8 cellular contexts compared by ENCODE assay signal in genomic region chr15:64634020-64634419, GRCh38.
DNase-seq lines count a peak whose midpoint lies in the region; ATAC-seq, FAIRE-seq and TF ChIP-seq lines count a peak whose summit lies in the region.

No MANE protein-coding gene starts in this region.

- H4K91ac ChIP-seq in trophoblast cell (ENCODE audit: low read depth, low read length) = no peak overlapping the region

- no peak overlapping the region for H4K12ac ChIP-seq in trophoblast cell (ENCODE audit: low read depth, low read length)

- peaks cover 1% of the 10 kb centered on the region for H3K79me2 ChIP-seq in trophoblast cell (ENCODE audit: control insufficient read depth, insufficient read depth, low read length, poor library complexity)

- no peak for DNase-seq in CD14-positive monocyte (ENCODE audit: low spot score)
- DNase-seq in GM19239 (ENCODE audit: insufficient read length, low spot score) = peak; percentile 45
- DNase-seq in activated CD4-positive, alpha-beta T cell treated with anti-CD3 and anti-CD28 coated beads for 48 hours = peak; percentile 41
- peak; percentile 49 for DNase-seq in kidney epithelial cell (ENCODE audit: low read depth)
- no peak for DNase-seq in trophoblast cell
- no peak for DNase-seq in T1000 (lab: John Stamatoyannopoulos, UW)
- no peak for DNase-seq in Ammon's horn (ENCODE audit: low spot score)

- no peak overlapping the region for H4K8ac ChIP-seq in trophoblast cell (ENCODE audit: low read depth, low read length)

- ATAC-seq in HG03354 (IDR thresholded peaks at IDR 0.05; ENCODE audit: poor library complexity, severe bottlenecking, unreplicated experiment) = peak; percentile 80

- H3K18ac ChIP-seq in trophoblast cell (ENCODE audit: low read length) = no peak overlapping the region

- H3K9ac ChIP-seq in trophoblast cell (ENCODE audit: low read length) = no peak overlapping the region

- peak; percentile 96 for FAIRE-seq in GM19239 (lab: Jason Lieb, UNC)

- peak overlapping the region; percentile 43 to 90 (median 80) for H3K27ac Mint-ChIP-seq in CD14-positive monocyte

- no peak overlapping the region for H3K4me2 ChIP-seq in trophoblast cell (ENCODE audit: low read length)

- peaks cover 0 to 4% (median 2%) of the 10 kb centered on the region in 7 donors for H3K9me3 Mint-ChIP-seq in CD14-positive monocyte

- peaks cover 69% of the 10 kb centered on the region for H3K4me1 Mint-ChIP-seq in CD14-positive monocyte

- no peak overlapping the region for H2AFZ ChIP-seq in trophoblast cell (ENCODE audit: insufficient read depth, low read length, poor library complexity)

- intact Hi-C loops in CD14-positive monocyte (cut with micrococcal nuclease) = no loop called here

- H2BK120ac ChIP-seq in trophoblast cell (ENCODE audit: insufficient read depth, low read length, poor library complexity) = no peak overlapping the region

- no peaks in the 10 kb centered on the region for H3K79me1 ChIP-seq in trophoblast cell (ENCODE audit: low read length)

- WGBS in trophoblast cell (ENCODE audit: extremely low coverage, insufficient coverage, insufficient read length) = no CpG with 5 or more reads among the region's 2 CpGs

- H3K4me3 ChIP-seq in kidney epithelial cell (ENCODE audit: low read depth, low read length) (no peak overlapping the region), trophoblast cell (ENCODE audit: low read depth, low read length) (no peak overlapping the region)

- H3K36me3 ChIP-seq in kidney epithelial cell (ENCODE audit: control insufficient read depth, insufficient read depth, low read length) (no peaks in the 10 kb centered on the region), trophoblast cell (ENCODE audit: control insufficient read depth in 1 of 2, insufficient read depth in 2 of 2, low read length in 2 of 2) (peaks cover 4% of the 10 kb centered on the region in 2 experiments)

- H3K14ac ChIP-seq in trophoblast cell (ENCODE audit: low read length) = no peak overlapping the region

- no peak overlapping the region for H3K23ac ChIP-seq in trophoblast cell (ENCODE audit: low read length)

- H2BK5ac ChIP-seq in trophoblast cell (ENCODE audit: low read depth, low read length, poor library complexity) = no peak overlapping the region

- peaks cover 4 to 7% of the 10 kb centered on the region in 2 experiments for H3K4me1 ChIP-seq in trophoblast cell (ENCODE audit: control insufficient read depth in 1 of 2, insufficient read depth in 2 of 2, low read length in 2 of 2)

- no peak for TF ChIP-seq CTCF in CD14-positive monocyte (IDR thresholded peaks at IDR 0.05)
- no peak for TF ChIP-seq CTCF in kidney epithelial cell (IDR thresholded peaks at IDR 0.05; ENCODE audit: insufficient read depth, low read length, poor library complexity, severe bottlenecking)

- peaks cover 0 to 2% (median 0%) of the 10 kb centered on the region in 3 donors for H3K27me3 Mint-ChIP-seq in CD14-positive monocyte (ENCODE audit: low read depth in 3 of 3)

- no peak overlapping the region for H2BK12ac ChIP-seq in trophoblast cell (ENCODE audit: low read length)

- H3K4me3 Mint-ChIP-seq in CD14-positive monocyte = no peak overlapping the region

- no peak overlapping the region for H2AK5ac ChIP-seq in trophoblast cell (ENCODE audit: low read length)

- peaks cover 21 to 27% of the 10 kb centered on the region in 2 donors for H3K36me3 Mint-ChIP-seq in CD14-positive monocyte

- H3K9me3 ChIP-seq in trophoblast cell (ENCODE audit: insufficient read depth, low read depth, low read length) = no peaks in the 10 kb centered on the region

- no peak overlapping the region for H3K27ac ChIP-seq in trophoblast cell (ENCODE audit: low read depth, low read length)

- H3K4ac ChIP-seq in trophoblast cell (ENCODE audit: low read depth, low read length) = no peak overlapping the region

- no peaks in the 10 kb centered on the region for H3K27me3 ChIP-seq in kidney epithelial cell (ENCODE audit: control insufficient read depth, insufficient read depth, low read length)
- no peaks in the 10 kb centered on the region for H3K27me3 ChIP-seq in trophoblast cell (ENCODE audit: insufficient read depth, low read length)

Comparison
In these comparisons a context has a peak if more than half of its experiments do, and no peak if none do; other contexts are left out.
1. DNase-seq: peak in GM19239 (single experiment), activated CD4-positive, alpha-beta T cell treated with anti-CD3 and anti-CD28 coated beads for 48 hours (single experiment) and kidney epithelial cell (single experiment); none in CD14-positive monocyte (single experiment), trophoblast cell (0 of 2), T1000 (single experiment) and Ammon's horn (single experiment).